Comparison of ENCODE assay signal across 18 cellular contexts in genomic region chr1:33576821-33577599, GRCh38.
DNase-seq lines count a peak whose midpoint lies in the region; ATAC-seq, FAIRE-seq and TF ChIP-seq lines count a peak whose summit lies in the region.
"Had no signal": no experiment of that assay in that cellular context is flagged by ENCODE, and none has a peak within 500 bp of the region (broad histone marks: within the 10 kb centered on the region; RNA-seq: fewer than 3 reads in every experiment).

No MANE protein-coding gene starts in this region.

- H3K4me3 Mint-ChIP-seq in osteocyte (ENCODE audit: unreplicated experiment): no peak overlapping the region
- H3K4me3 Mint-ChIP-seq: T-helper 17 cell had no signal

- no peaks in the 10 kb centered on the region for H3K4me1 Mint-ChIP-seq in osteocyte (ENCODE audit: unreplicated experiment)
- H3K4me1 Mint-ChIP-seq: T-helper 17 cell had no signal

- H3K27ac ChIP-seq in K562 (ENCODE audit: extremely low read depth, low read depth, low read length) (no peak overlapping the region), mammary epithelial cell (ENCODE audit: insufficient read depth, low read depth, low read length) (no peak overlapping the region)

- no peak overlapping the region for H3K4me2 ChIP-seq in K562 (ENCODE audit: insufficient read depth, low read length)
- no peak overlapping the region for H3K4me2 ChIP-seq in mammary epithelial cell (ENCODE audit: insufficient read depth, low read depth, low read length)

- dilution Hi-C loops in mammary epithelial cell (cut with HindIII; ENCODE audit: low sequenced_read_pairs): no loop called here

- no peaks in the 10 kb centered on the region for H3K79me2 ChIP-seq in K562 (ENCODE audit: control insufficient read depth, insufficient read depth, low read length)
- no peaks in the 10 kb centered on the region for H3K79me2 ChIP-seq in mammary epithelial cell (ENCODE audit: insufficient read depth, low read length)

- no TSS peak for BruUV-seq in K562 (replicated peaks; lab: Mats Ljungman, UMichigan)
- no TSS peak for BruUV-seq in mammary epithelial cell (replicated peaks; lab: Mats Ljungman, UMichigan)

- DNase-seq in NOMO-1 treated with DMSO at 0.1 percent for 48 hours (lab: John Stamatoyannopoulos, UW; ENCODE audit: unreplicated experiment) (peak; percentile 6), NOMO-1 treated with dmso at 0.1 percent for 144 hours (lab: John Stamatoyannopoulos, UW; ENCODE audit: unreplicated experiment) (no peak), H7 (peak; percentile 20), K562 (ENCODE audit: extremely low read depth in 1 of 4, low spot score in 3 of 4) (no peak), osteocyte (ENCODE audit: extremely low spot score, unreplicated experiment) (peak; percentile 77), mammary epithelial cell (no peak), DMS 273 (lab: John Stamatoyannopoulos, UW; ENCODE audit: unreplicated experiment) (no peak)
- DNase-seq: C1 segment of cervical spinal cord, DND-41, GOT3, MM.1S, NCI-H1092, NCI-H2227 treated with DMSO at 0.1 percent for 48 hours, NCI-H510A treated with DMSO at 0.1 percent for 48 hours, NCI-H82, T-helper 17 cell had no signal

- FAIRE-seq in K562 (lab: Jason Lieb, UNC): no peak
- FAIRE-seq: D721Med, G401.6 had no signal

- no peak for TF ChIP-seq EP300 in K562 (IDR thresholded peaks at IDR 0.05; ENCODE audit: low read length)

- H3K4me3 ChIP-seq in H7 (ENCODE audit: insufficient read depth, low read depth, low read length) (no peak overlapping the region), K562 (no peak overlapping the region), mammary epithelial cell (replicated peaks in 1 of 3; ENCODE audit: insufficient read depth in 1 of 3, low read depth in 2 of 3, low read length in 3 of 3) (no peak overlapping the region)

- TF ChIP-seq POLR2A in K562 (conservative IDR thresholded peaks at IDR 0.05): no peak

- TF ChIP-seq RAD21 in K562 (CRISPR knock-in tag; conservative IDR thresholded peaks at IDR 0.05 in 1 of 2, IDR thresholded peaks at IDR 0.05 in 1 of 2): no peak

- intact Hi-C loops in K562 (cut with micrococcal nuclease) (no loop called here), mammary epithelial cell (cut with micrococcal nuclease) (no loop called here)

- 1% methylated on average over 11 of the region's 11 CpGs for WGBS in K562 (ENCODE audit: insufficient coverage, low coverage, missing lambda C conversion rate)
- WGBS in mammary epithelial cell (ENCODE audit: low coverage, missing lambda C conversion rate): 78% methylated on average over 11 of the region's 11 CpGs

- H3K27ac Mint-ChIP-seq in osteocyte (ENCODE audit: unreplicated experiment): no peak overlapping the region
- H3K27ac Mint-ChIP-seq: T-helper 17 cell had no signal

- H3K4me1 ChIP-seq in K562 (replicated peaks in 1 of 2; ENCODE audit: control insufficient read depth in 2 of 2, insufficient read depth in 2 of 2, low read length in 2 of 2) (no peaks in the 10 kb centered on the region), mammary epithelial cell (ENCODE audit: insufficient read depth, low read length) (no peaks in the 10 kb centered on the region)

- TF ChIP-seq CTCF in K562 (IDR thresholded peaks at IDR 0.05 in 2 of 3, conservative IDR thresholded peaks at IDR 0.05 in 1 of 3; ENCODE audit: insufficient read depth in 2 of 3, low read depth in 1 of 3, low read length in 3 of 3): no peak
- TF ChIP-seq CTCF in osteocyte (IDR thresholded peaks at IDR 0.05): no peak
- no peak for TF ChIP-seq CTCF in mammary epithelial cell (conservative IDR thresholded peaks at IDR 0.05 in 1 of 2, IDR thresholded peaks at IDR 0.05 in 1 of 2; ENCODE audit: extremely low read depth in 1 of 2, insufficient read depth in 1 of 2, low read depth in 1 of 2, low read length in 2 of 2)

- peaks cover 10% of the 10 kb centered on the region for H3K9me3 Mint-ChIP-seq in osteocyte (ENCODE audit: unreplicated experiment)

- H3K9me3 ChIP-seq in K562 (replicated peaks; ENCODE audit: control insufficient read depth, insufficient read depth, low read depth, low read length) (no peaks in the 10 kb centered on the region), mammary epithelial cell (replicated peaks; ENCODE audit: insufficient read depth, low read length) (no peaks in the 10 kb centered on the region)

- H3K9me1 ChIP-seq in K562 (ENCODE audit: control insufficient read depth, insufficient read depth, low read length): no peaks in the 10 kb centered on the region

- CTCF ChIA-PET in K562 (lab: Yijun Ruan, JAX; ENCODE audit: low intra/inter-chr PET ratio) (interaction anchor here (0.5 kb wide), 1 partner anchor 102 kb away, joined by 3 read pairs; no protein-coding TSS in a partner anchor), mammary epithelial cell (lab: Charles Lee; ENCODE audit: low non-redundant PET) (no interaction called here)

- ATAC-seq in K562: no peak
- ATAC-seq: T-helper 17 cell had no signal

- H4K20me1 ChIP-seq in K562 (replicated peaks; ENCODE audit: control insufficient read depth, insufficient read depth, low read length) (no peaks in the 10 kb centered on the region), mammary epithelial cell (ENCODE audit: insufficient read depth, low read length) (no peaks in the 10 kb centered on the region)

- H3K36me3 Mint-ChIP-seq in osteocyte (ENCODE audit: unreplicated experiment): no peaks in the 10 kb centered on the region

- no peaks in the 10 kb centered on the region for H3K27me3 ChIP-seq in H7 (ENCODE audit: control insufficient read depth, insufficient read depth, low read length)
- H3K27me3 ChIP-seq in K562 (ENCODE audit: control insufficient read depth in 2 of 2, insufficient read depth in 2 of 2, low read length in 2 of 2): peaks cover 18 to 42% of the 10 kb centered on the region in 2 experiments; a peak in 4 of 5 replicates
- H3K27me3 ChIP-seq in mammary epithelial cell (ENCODE audit: insufficient read depth, low read length): no peaks in the 10 kb centered on the region

- H2AFZ ChIP-seq in K562 (ENCODE audit: low read depth, low read length) (no peak overlapping the region), mammary epithelial cell (ENCODE audit: low read depth, low read length) (no peak overlapping the region)

- H3K27me3 Mint-ChIP-seq in osteocyte (ENCODE audit: unreplicated experiment): peaks cover 11% of the 10 kb centered on the region

- H3K9ac ChIP-seq in K562 (ENCODE audit: insufficient read depth in 1 of 2, low read depth in 2 of 2, low read length in 2 of 2) (no peak overlapping the region), mammary epithelial cell (ENCODE audit: insufficient read depth, low read length) (no peak overlapping the region)

- in situ Hi-C loops in K562 (cut with MboI): no loop called here
- in situ Hi-C loops in mammary epithelial cell (cut with MboI; ENCODE audit: low sequenced_read_pairs in 2 of 2): no loop called here

- no peaks in the 10 kb centered on the region for H3K36me3 ChIP-seq in H7 (replicated peaks; ENCODE audit: control insufficient read depth, insufficient read depth, low read length)
- H3K36me3 ChIP-seq in K562 (ENCODE audit: control insufficient read depth, insufficient read depth, low read length): no peaks in the 10 kb centered on the region
- H3K36me3 ChIP-seq in mammary epithelial cell (ENCODE audit: insufficient read depth, low read length): no peaks in the 10 kb centered on the region

- POLR2A ChIA-PET in K562 (lab: Yijun Ruan, JAX): interaction anchor here (0.6 kb wide), 1 partner anchor 7 kb away, joined by 3 read pairs; no protein-coding TSS in a partner anchor

TF ChIP-seq in K562, 482 proteins besides CTCF, POLR2A, EP300 and RAD21:
- no peak for TF ChIP-seq PBX2 (CRISPR knock-in tag; IDR thresholded peaks at IDR 0.05; ENCODE audit: low read depth)
- TF ChIP-seq PBX2 (tag; conservative IDR thresholded peaks at IDR 0.05; ENCODE audit: low read depth): 0 out of 2 replicates have a peak, but pooled peaks have one; percentile 35
- no peak for TF ChIP-seq ZNF146 (CRISPR knock-in tag; IDR thresholded peaks at IDR 0.05; ENCODE audit: unreplicated experiment)

Comparison
In these comparisons a context has a peak if more than half of its experiments do, and no peak if none do; other contexts are left out.
1. DNase-seq: peak in NOMO-1 treated with DMSO at 0.1 percent for 48 hours (single experiment), H7 (single experiment) and osteocyte (single experiment); none in NOMO-1 treated with dmso at 0.1 percent for 144 hours (single experiment), K562 (0 of 4), mammary epithelial cell (single experiment) and DMS 273 (single experiment).